11 cellular contexts compared by ENCODE assay signal in genomic region chr22:45742866-45743450, GRCh38.
A peak's percentile ranks its signal among the peaks of the same experiment; 100 is the strongest.
DNase-seq lines count a peak whose midpoint lies in the region; ATAC-seq lines count a peak whose summit lies in the region.
"Had no signal": no experiment of that assay in that cellular context is flagged by ENCODE, and none has a peak within 500 bp of the region (broad histone marks: within the 10 kb centered on the region; RNA-seq: fewer than 3 reads in every experiment).

No MANE protein-coding gene starts in this region.

- H3K4me3 ChIP-seq in GM23248 (no peak overlapping the region), esophagus (ENCODE audit: low read depth in 1 of 2, low read length in 2 of 2) (no peak overlapping the region)

- peaks cover 36 to 58% (median 37%) of the 10 kb centered on the region in 3 donors for H3K36me3 Mint-ChIP-seq in immature natural killer cell

- H3K9me3 ChIP-seq in GM23248 (ENCODE audit: low read depth) (no peaks in the 10 kb centered on the region), esophagus (ENCODE audit: control insufficient read depth in 2 of 2, insufficient read depth in 1 of 2, low read depth in 1 of 2, low read length in 1 of 2) (no peaks in the 10 kb centered on the region)

- H3K4me3 Mint-ChIP-seq in immature natural killer cell, result no peak overlapping the region
- H3K4me3 Mint-ChIP-seq: memory B cell had no signal

- peaks cover 10 to 13% of the 10 kb centered on the region in 2 donors for H3K4me1 Mint-ChIP-seq in immature natural killer cell

- no peaks in the 10 kb centered on the region for H4K20me1 ChIP-seq in GM23248 (ENCODE audit: insufficient read depth)

- H3K4me2 ChIP-seq in GM23248 (ENCODE audit: unreplicated experiment), result no peak overlapping the region

- H3K27ac Mint-ChIP-seq in immature natural killer cell, result no peak overlapping the region
- H3K27ac Mint-ChIP-seq: memory B cell had no signal

- no peak overlapping the region for H3K9ac ChIP-seq in GM23248

- H3K4me1 ChIP-seq in GM23248 (ENCODE audit: insufficient read depth) (peaks cover 25% of the 10 kb centered on the region), esophagus (ENCODE audit: control insufficient read depth in 2 of 2, insufficient read depth in 2 of 2, low read length in 1 of 2) (peaks cover 5% of the 10 kb centered on the region in 2 donors)

- peaks cover 91% of the 10 kb centered on the region for H3K79me2 ChIP-seq in GM23248 (ENCODE audit: insufficient read depth)

- H3K27me3 Mint-ChIP-seq in immature natural killer cell (ENCODE audit: low read depth in 3 of 3), result peaks cover 0 to 1% (median 0%) of the 10 kb centered on the region in 3 donors
- H3K27me3 Mint-ChIP-seq: memory B cell had no signal

- ATAC-seq in sciatic nerve (peak; percentile 72), HG03280 (IDR thresholded peaks at IDR 0.05; ENCODE audit: unreplicated experiment) (no peak)
- ATAC-seq: activated CD4-positive, CD25-positive, alpha-beta regulatory T cell treated with anti-CD3 and anti-CD28 coated beads, Interleukin-2, amount 50 U/mL, for 24 hours had no signal

- no peaks in the 10 kb centered on the region for H3K9me2 ChIP-seq in GM23248 (ENCODE audit: insufficient read depth)

- H3K36me3 ChIP-seq in GM23248 (ENCODE audit: low read depth) (peaks cover 47% of the 10 kb centered on the region), esophagus (ENCODE audit: control insufficient read depth in 2 of 2, insufficient read depth in 2 of 2, low read length in 1 of 2) (peaks cover 0 to 8% of the 10 kb centered on the region in 2 donors)

- peak overlapping the region; percentile 31 for H3K27ac ChIP-seq in GM23248
- peak overlapping the region; percentile 55 to 77 for H3K27ac ChIP-seq in esophagus (ENCODE audit: low read depth in 2 of 2, low read length in 1 of 2)

- 84 to 90% methylated on average over 8 of the region's 8 CpGs for WGBS in GM23248 (ENCODE audit: low coverage in 1 of 2, low lambda C conversion rate in 2 of 2, missing lambda C conversion rate in 2 of 2), 2 experiments
- 58 to 72% methylated on average over 8 of the region's 8 CpGs for WGBS in esophagus, 2 donors

- no peak overlapping the region for H2AFZ ChIP-seq in GM23248

- no peaks in the 10 kb centered on the region for H3K27me3 ChIP-seq in GM23248 (replicated peaks; ENCODE audit: insufficient read depth)
- H3K27me3 ChIP-seq in esophagus (ENCODE audit: control insufficient read depth in 1 of 2, insufficient read depth in 2 of 2, low read length in 2 of 2), result no peaks in the 10 kb centered on the region

- intact Hi-C loops in sciatic nerve (cut with DNase I), result no loop called here

- H3K9me3 Mint-ChIP-seq in immature natural killer cell, result no peaks in the 10 kb centered on the region

- DNase-seq in GM23248, result peak; percentile 63
- DNase-seq in NCI-H460 (ENCODE audit: extremely low read depth, low read depth), result peak; percentile 24
- DNase-seq in sciatic nerve (ENCODE audit: low spot score), result no peak
- DNase-seq in glomerular visceral epithelial cell (ENCODE audit: extremely low spot score), result no peak
- DNase-seq in activated CD4-positive, alpha-beta T cell treated with anti-CD3 and anti-CD28 coated beads for 1 hour, result no peak
- DNase-seq in immature natural killer cell, result no peak
- DNase-seq: NCI-H1694 treated with DMSO at 0.1 percent for 48 hours had no signal

- peaks cover 33% of the 10 kb centered on the region for H3F3A ChIP-seq in GM23248 (ENCODE audit: insufficient read depth)

- in situ Hi-C loops in GM23248 (cut with MboI), result no loop called here

Comparison
In these comparisons a context has a peak if more than half of its experiments do, and no peak if none do; other contexts are left out.
1. DNase-seq: peak in GM23248 (single experiment) and NCI-H460 (single experiment); none in sciatic nerve (single experiment), glomerular visceral epithelial cell (single experiment), activated CD4-positive, alpha-beta T cell treated with anti-CD3 and anti-CD28 coated beads for 1 hour (single experiment) and immature natural killer cell (0 of 3).